In genomic region chr6:156852147-156852857, GRCh38 we compare ENCODE assay signal across 9 cellular contexts.
DNase-seq lines count a peak whose midpoint lies in the region; ATAC-seq and TF ChIP-seq lines count a peak whose summit lies in the region.
"Had no signal": no experiment of that assay in that cellular context is flagged by ENCODE, and none has a peak within 500 bp of the region (broad histone marks: within the 10 kb centered on the region; RNA-seq: fewer than 3 reads in every experiment).

No MANE protein-coding gene starts in this region.

- H3K36me3 Mint-ChIP-seq in CD8-positive, alpha-beta memory T cell: peaks cover 0 to 1% (median 0%) of the 10 kb centered on the region in 3 donors

- TF ChIP-seq POLR2A in GM18505 (IDR thresholded peaks at IDR 0.05; ENCODE audit: borderline replicate concordance, extremely low read depth, insufficient read depth, insufficient read length) (no peak), erythroblast (IDR thresholded peaks at IDR 0.05; ENCODE audit: low read length) (no peak)

- H3K4me3 Mint-ChIP-seq in CD8-positive, alpha-beta memory T cell: no peak overlapping the region

- intact Hi-C loops in left ventricle myocardium superior (cut with micrococcal nuclease): no loop called here

- no peak overlapping the region for H3K27ac ChIP-seq in CD8-positive, alpha-beta memory T cell (ENCODE audit: low read depth, low read length)

- DNase-seq in left ventricle myocardium superior (no peak), SW 1271 (lab: John Stamatoyannopoulos, UW) (no peak), erythroblast (lab: John Stamatoyannopoulos, UW) (no peak)
- no peak for DNase-seq in stimulated activated naive CD4-positive, alpha-beta T cell treated with Interleukin-2 at 50 U/mL for 16 hours (lab: John Stamatoyannopoulos, UW)
- no peak for DNase-seq in CD8-positive, alpha-beta memory T cell
- DNase-seq: mesenchymal stem cell had no signal

- CTCF ChIA-PET in CD8-positive, alpha-beta memory T cell (lab: Charles Lee): no interaction called here

- H3K4me1 ChIP-seq in CD8-positive, alpha-beta memory T cell (ENCODE audit: insufficient read depth, low read length): peaks cover 60% of the 10 kb centered on the region

- POLR2A ChIA-PET in CD8-positive, alpha-beta memory T cell (lab: Charles Lee): no interaction called here

- no peaks in the 10 kb centered on the region for H3K27me3 Mint-ChIP-seq in CD8-positive, alpha-beta memory T cell

- no peak overlapping the region for H3K27ac Mint-ChIP-seq in CD8-positive, alpha-beta memory T cell

- no peaks in the 10 kb centered on the region for H3K9me3 ChIP-seq in CD8-positive, alpha-beta memory T cell (ENCODE audit: low read length)

- H3K27me3 ChIP-seq in CD8-positive, alpha-beta memory T cell (ENCODE audit: insufficient read depth, low read length, poor library complexity, severe bottlenecking): no peaks in the 10 kb centered on the region

- H3K36me3 ChIP-seq in CD8-positive, alpha-beta memory T cell (ENCODE audit: insufficient read depth, low read length): no peaks in the 10 kb centered on the region

- no peak overlapping the region for H3K4me3 ChIP-seq in CD8-positive, alpha-beta memory T cell (ENCODE audit: low read length)

- ATAC-seq in GM18505 (IDR thresholded peaks at IDR 0.05; ENCODE audit: unreplicated experiment) (peak; percentile 57), GM21576 (IDR thresholded peaks at IDR 0.05; ENCODE audit: unreplicated experiment) (peak; percentile 63), HG03460 (IDR thresholded peaks at IDR 0.05; ENCODE audit: unreplicated experiment) (peak; percentile 57), left ventricle myocardium superior (peak; percentile 38)

- H3K9me3 Mint-ChIP-seq in CD8-positive, alpha-beta memory T cell: no peaks in the 10 kb centered on the region

- peaks cover 85 to 100% (median 98%) of the 10 kb centered on the region in 3 donors for H3K4me1 Mint-ChIP-seq in CD8-positive, alpha-beta memory T cell
